25 cellular contexts compared by ENCODE assay signal in the genomic region with DNA sequence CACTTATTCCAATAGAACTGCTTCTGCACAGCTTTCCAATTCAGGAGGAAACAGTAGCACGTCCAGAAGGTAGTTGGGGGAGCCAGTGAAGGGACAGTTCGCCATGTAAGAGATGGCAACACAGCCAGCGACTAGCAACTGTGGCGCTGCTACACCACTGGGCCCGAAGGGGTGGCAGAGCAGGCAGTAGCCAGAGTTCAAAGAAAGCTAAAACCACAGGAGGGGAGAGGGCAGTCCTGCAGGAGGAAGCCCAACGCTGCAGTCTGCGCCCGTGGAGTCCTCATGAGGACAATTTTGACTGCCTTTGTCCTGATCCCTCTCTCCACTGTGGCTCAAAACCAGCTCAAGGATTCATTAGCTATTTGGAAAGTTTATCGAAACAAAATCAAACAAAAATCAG.
DNase-seq lines count a peak whose midpoint lies in the region; ATAC-seq, FAIRE-seq and TF ChIP-seq lines count a peak whose summit lies in the region.
"Had no signal": no experiment of that assay in that cellular context is flagged by ENCODE, and none has a peak within 500 bp of the region (broad histone marks: within the 10 kb centered on the region; RNA-seq: fewer than 3 reads in every experiment).

No MANE protein-coding gene starts in this region.

- no peak overlapping the region for H2BK5ac ChIP-seq in mesendoderm (ENCODE audit: low read length)

- no peak overlapping the region for H4K8ac ChIP-seq in mesendoderm (ENCODE audit: low read depth, low read length)

- BruUV-seq in GM12878 (replicated peaks; lab: Mats Ljungman, UMichigan) = no TSS peak

- no peaks in the 10 kb centered on the region for H3K79me1 ChIP-seq in mesendoderm (ENCODE audit: low read length)

- H3K79me2 ChIP-seq in GM12878 (ENCODE audit: control insufficient read depth, insufficient read depth, low read length) (no peaks in the 10 kb centered on the region), mesendoderm (ENCODE audit: control insufficient read depth, insufficient read depth, low read length) (no peaks in the 10 kb centered on the region)

- H3K4me1 Mint-ChIP-seq in activated T-cell treated with anti-CD3 and anti-CD28 coated beads, Interleukin-2, amount 50 U/mL, for 72 hours (ENCODE audit: low read depth) = peaks cover 22% of the 10 kb centered on the region
- peaks cover 20% of the 10 kb centered on the region for H3K4me1 Mint-ChIP-seq in activated T-cell treated with anti-CD3 and anti-CD28 coated beads, Interleukin-2, amount 50 U/mL, for 24 hours (ENCODE audit: low read depth)
- H3K4me1 Mint-ChIP-seq: IgD-negative memory B cell had no signal

- H2AK5ac ChIP-seq in mesendoderm (ENCODE audit: low read length) = no peak overlapping the region

- SMC1A ChIA-PET in GM12878 (lab: Charles Lee; ENCODE audit: uncharacterized antibody, unreplicated experiment) = interaction anchor here (0.6 to 12.1 kb wide), 13 partner anchors 9 to 1261 kb away, joined by 3 to 115 read pairs (median 6); no protein-coding TSS in a partner anchor

- no peak overlapping the region for H3K9ac ChIP-seq in GM12878 (ENCODE audit: control insufficient read depth, insufficient read depth, low read length)
- H3K9ac ChIP-seq in mesendoderm (ENCODE audit: low read length) = no peak overlapping the region
- H3K9ac ChIP-seq: GM23248 had no signal

- no peaks in the 10 kb centered on the region for H4K20me1 ChIP-seq in GM12878 (ENCODE audit: control insufficient read depth, insufficient read depth)

- no peak overlapping the region for H3K4me2 ChIP-seq in GM12878 (ENCODE audit: control insufficient read depth, insufficient read depth)
- H3K4me2 ChIP-seq in mesendoderm (ENCODE audit: low read length) = no peak overlapping the region
- H3K4me2 ChIP-seq: A549 had no signal

- no peak for TF ChIP-seq CTCF in GM12878 (IDR thresholded peaks at IDR 0.05 in 2 of 3, conservative IDR thresholded peaks at IDR 0.05 in 1 of 3; ENCODE audit: control insufficient read depth in 2 of 3, extremely low read depth in 1 of 3, insufficient read depth in 1 of 3, low read depth in 3 of 3, low read length in 3 of 3)

- no peak overlapping the region for H3K4me3 ChIP-seq in GM12878
- H3K4me3 ChIP-seq in mesendoderm (ENCODE audit: low read length) = no peak overlapping the region
- H3K4me3 ChIP-seq: A549, GM23248, HAP-1 had no signal

- no peak overlapping the region for H3K4me3 Mint-ChIP-seq in activated T-cell treated with anti-CD3 and anti-CD28 coated beads, Interleukin-2, amount 50 U/mL, for 72 hours
- no peak overlapping the region for H3K4me3 Mint-ChIP-seq in activated T-cell treated with anti-CD3 and anti-CD28 coated beads, Interleukin-2, amount 50 U/mL, for 24 hours
- H3K4me3 Mint-ChIP-seq: CD4-positive, alpha-beta T cell; IgD-negative memory B cell had no signal

- H3K27me3 ChIP-seq in GM12878 (replicated peaks in 1 of 2; ENCODE audit: control insufficient read depth in 2 of 2, insufficient read depth in 2 of 2, low read length in 1 of 2) (no peaks in the 10 kb centered on the region), mesendoderm (ENCODE audit: insufficient read depth, low read length, poor library complexity) (no peaks in the 10 kb centered on the region)

- intact Hi-C loops in GM12878 (cut with micrococcal nuclease; ENCODE audit: unreplicated experiment) = loop anchor here (10.0 kb wide), 2 partner anchors 156 to 214 kb away; no protein-coding TSS in a partner anchor

- CTCF ChIA-PET in GM12878 (lab: Yijun Ruan, JAX) = interaction anchor here (1.0 to 1.7 kb wide), 6 partner anchors 13 to 88 kb away, joined by 3 to 5 read pairs (median 4); no protein-coding TSS in a partner anchor

- RAD21 ChIA-PET in GM12878 (lab: Charles Lee; ENCODE audit: unreplicated experiment) = interaction anchor here (0.6 to 14.3 kb wide), 10 partner anchors 9 to 212 kb away, joined by 3 to 214 read pairs (median 4); no protein-coding TSS in a partner anchor

- no peak overlapping the region for H2BK120ac ChIP-seq in mesendoderm (ENCODE audit: low read depth, low read length)

- no peak overlapping the region for H3K18ac ChIP-seq in mesendoderm (ENCODE audit: low read length)

- in situ Hi-C loops in GM12878 (cut with MboI) = no loop called here

- no peak overlapping the region for H4K5ac ChIP-seq in mesendoderm (ENCODE audit: low read length)

- H3K9me3 Mint-ChIP-seq in activated T-cell treated with anti-CD3 and anti-CD28 coated beads, Interleukin-2, amount 50 U/mL, for 72 hours = peaks cover 4% of the 10 kb centered on the region in 2 donors
- no peaks in the 10 kb centered on the region for H3K9me3 Mint-ChIP-seq in activated T-cell treated with anti-CD3 and anti-CD28 coated beads, Interleukin-2, amount 50 U/mL, for 24 hours
- H3K9me3 Mint-ChIP-seq: CD4-positive, alpha-beta T cell had no signal

- no peak overlapping the region for H2BK15ac ChIP-seq in mesendoderm (replicated peaks; ENCODE audit: low read depth)

- H3K56ac ChIP-seq in mesendoderm (ENCODE audit: low read length) = no peak overlapping the region

- H3K27me3 Mint-ChIP-seq in activated T-cell treated with anti-CD3 and anti-CD28 coated beads, Interleukin-2, amount 50 U/mL, for 72 hours (ENCODE audit: low read depth) = no peaks in the 10 kb centered on the region
- no peaks in the 10 kb centered on the region for H3K27me3 Mint-ChIP-seq in activated T-cell treated with anti-CD3 and anti-CD28 coated beads, Interleukin-2, amount 50 U/mL, for 24 hours
- H3K27me3 Mint-ChIP-seq: CD4-positive, alpha-beta T cell had no signal

- POLR2A ChIA-PET in GM12878 (lab: Charles Lee) = interaction anchor here (2.4 to 3.0 kb wide), 3 partner anchors 20 to 29 kb away, joined by 6 to 15 read pairs (median 13); no protein-coding TSS in a partner anchor

- no peak overlapping the region for H3K27ac ChIP-seq in GM12878 (ENCODE audit: control insufficient read depth, insufficient read depth)
- no peak overlapping the region for H3K27ac ChIP-seq in mesendoderm (ENCODE audit: low read depth, low read length)
- H3K27ac ChIP-seq: 22Rv1, A549, C4-2B, GM23248 had no signal

- H3K4me1 ChIP-seq in GM12878 (ENCODE audit: control insufficient read depth, insufficient read depth, low read length) = peaks cover 19% of the 10 kb centered on the region
- H3K4me1 ChIP-seq in mesendoderm (ENCODE audit: control insufficient read depth, low read depth, low read length) = no peaks in the 10 kb centered on the region
- H3K4me1 ChIP-seq: A549, Caco-2, HAP-1 had no signal

- 30% methylated on average over 9 of the region's 9 CpGs for WGBS in GM12878 (ENCODE audit: insufficient coverage, insufficient replicate concordance, low lambda C conversion rate, missing lambda C conversion rate)
- WGBS in mesendoderm (ENCODE audit: extremely low coverage, insufficient coverage, low lambda C conversion rate) = no CpG with 5 or more reads among the region's 9 CpGs

- ATAC-seq in activated T-cell treated with anti-CD3 and anti-CD28 coated beads, Interleukin-2, amount 50 U/mL, for 72 hours (replicated peaks in 1 of 2) = no peak
- ATAC-seq in GM12878 = peak; percentile 22; the same call in 2 of the 3 replicates
- ATAC-seq in HG03520 (IDR thresholded peaks at IDR 0.05; ENCODE audit: unreplicated experiment) = no peak
- ATAC-seq: A549, HepG2 had no signal

- no peak for FAIRE-seq in GM12878 (lab: Jason Lieb, UNC)
- FAIRE-seq: A549, D721Med, G401.6, GM12892, GM18507, HepG2 had no signal

- no peak overlapping the region for H2AFZ ChIP-seq in GM12878 (ENCODE audit: control insufficient read depth, low read depth, low read length)
- H2AFZ ChIP-seq: GM23248 had no signal

- H3K4ac ChIP-seq in mesendoderm (ENCODE audit: low read depth, low read length) = no peak overlapping the region

- no peak overlapping the region for H3K23ac ChIP-seq in mesendoderm (ENCODE audit: low read length)

- H3K36me3 ChIP-seq in GM12878 (ENCODE audit: control insufficient read depth in 2 of 2, insufficient read depth in 2 of 2, low read length in 1 of 2) (no peaks in the 10 kb centered on the region), mesendoderm (ENCODE audit: control insufficient read depth, insufficient read depth, low read length) (no peaks in the 10 kb centered on the region)
- H3K36me3 ChIP-seq: HAP-1 had no signal

- TF ChIP-seq POLR2A in GM12878 (IDR thresholded peaks at IDR 0.05; ENCODE audit: low read depth, low read length) = no peak

- H3K27ac Mint-ChIP-seq in activated T-cell treated with anti-CD3 and anti-CD28 coated beads, Interleukin-2, amount 50 U/mL, for 72 hours = peak overlapping the region; percentile 35
- H3K27ac Mint-ChIP-seq in activated T-cell treated with anti-CD3 and anti-CD28 coated beads, Interleukin-2, amount 50 U/mL, for 24 hours = no peak overlapping the region
- H3K27ac Mint-ChIP-seq: CD4-positive, alpha-beta T cell; IgD-negative memory B cell had no signal

- peaks cover 0 to 2% of the 10 kb centered on the region in 2 donors for H3K36me3 Mint-ChIP-seq in activated T-cell treated with anti-CD3 and anti-CD28 coated beads, Interleukin-2, amount 50 U/mL, for 72 hours (ENCODE audit: insufficient read depth in 2 of 2)
- no peaks in the 10 kb centered on the region for H3K36me3 Mint-ChIP-seq in activated T-cell treated with anti-CD3 and anti-CD28 coated beads, Interleukin-2, amount 50 U/mL, for 24 hours (ENCODE audit: low read depth)
- H3K36me3 Mint-ChIP-seq: IgD-negative memory B cell had no signal

- H3K9me3 ChIP-seq in GM12878 (replicated peaks; ENCODE audit: control insufficient read depth, insufficient read depth, low read length) = no peaks in the 10 kb centered on the region; the same call in 2 of the 3 replicates
- H3K9me3 ChIP-seq: A549, Caco-2, HAP-1 had no signal

- no peak for TF ChIP-seq RAD21 in GM12878 (IDR thresholded peaks at IDR 0.05; ENCODE audit: insufficient read depth, low read depth, low read length)

- no peak for TF ChIP-seq EP300 in GM12878 (IDR thresholded peaks at IDR 0.05; ENCODE audit: borderline replicate concordance in 1 of 2, control insufficient read depth in 1 of 2, low read depth in 2 of 2, low read length in 2 of 2)

- DNase-seq in activated T-cell treated with anti-CD3 and anti-CD28 coated beads, Interleukin-2, amount 50 U/mL, for 72 hours = no peak
- DNase-seq in activated T-cell treated with anti-CD3 and anti-CD28 coated beads, Interleukin-2, amount 50 U/mL, for 24 hours = no peak
- DNase-seq in GM12878 (ENCODE audit: low read depth, low spot score) (no peak), mesendoderm (peak; percentile 9), ureter (ENCODE audit: low spot score) (no peak), NOMO-1 treated with DMSO at 0.1 percent for 48 hours (lab: John Stamatoyannopoulos, UW; ENCODE audit: unreplicated experiment) (no peak)
- DNase-seq: AML-193; Caco-2; CD4-positive, alpha-beta T cell; DMS79 treated with DMSO at 0.1 percent for 48 hours; EL; GM23248; Karpas-422; KBM-7 had no signal

TF ChIP-seq in GM12878, 131 proteins besides CTCF, POLR2A, EP300 and RAD21:
- TF ChIP-seq BACH1 (IDR thresholded peaks at IDR 0.05; ENCODE audit: borderline replicate concordance) = no peak
- no peak for TF ChIP-seq NFYA (IDR thresholded peaks at IDR 0.05; ENCODE audit: borderline replicate concordance, low read depth, low read length)
- no peak for TF ChIP-seq TCF7 (IDR thresholded peaks at IDR 0.05; ENCODE audit: borderline replicate concordance)
- no peak for TF ChIP-seq CBX5 (IDR thresholded peaks at IDR 0.05; ENCODE audit: low read depth)
